Comparison of ENCODE assay signal across 11 cellular contexts in genomic region chr15:44977768-44978167, GRCh38. TPM values are rescaled to one million over a fixed set of nuclear protein-coding genes. Genes with fewer than 3 reads are reported as not detected.
"Had no signal": no experiment of that assay in that cellular context is flagged by ENCODE, and none has a peak within 500 bp of the region (broad histone marks: within the 10 kb centered on the region; RNA-seq: fewer than 3 reads in every experiment).

No MANE protein-coding gene starts in this region.

RNA-seq across cellular contexts. Expression of gene TERB2, which starts 21.3 kb away (rescaled TPM):
- total RNA-seq: activated CD8-positive, alpha-beta T cell treated with anti-CD3 and anti-CD28 coated beads for 36 hours; activated naive CD8-positive, alpha-beta T cell treated with anti-CD3 and anti-CD28 coated beads for 36 hours; activated T-cell treated with anti-CD3 and anti-CD28 coated beads, Interleukin-2, amount 50 U/mL, for 72 hours; activated T-helper 2 cell treated with anti-CD3 and anti-CD28 coated beads, Interferon-gamma antibody, Interleukin-2, Interleukin-4, amounts not matched to agents 10 μg/mL and 5 μg/mL and 100 μg/mL, durations not matched to agents 14 hours and 24 hours and 36 hours; cardiac septum; Peyer's patch; Right ventricle myocardium superior; SJCRH30; T-helper 1 cell treated with Interleukin-12 subunit alpha and Interleukin-12 subunit beta and Interleukin-4 antibody, amounts not matched to agents 30 ng/mL and 1 ng/mL, for 36 hours had no signal
- polyA plus RNA-seq: adipose tissue, SK-N-SH had no signal
